Comparison of ENCODE assay signal across 21 cellular contexts in the genomic region with DNA sequence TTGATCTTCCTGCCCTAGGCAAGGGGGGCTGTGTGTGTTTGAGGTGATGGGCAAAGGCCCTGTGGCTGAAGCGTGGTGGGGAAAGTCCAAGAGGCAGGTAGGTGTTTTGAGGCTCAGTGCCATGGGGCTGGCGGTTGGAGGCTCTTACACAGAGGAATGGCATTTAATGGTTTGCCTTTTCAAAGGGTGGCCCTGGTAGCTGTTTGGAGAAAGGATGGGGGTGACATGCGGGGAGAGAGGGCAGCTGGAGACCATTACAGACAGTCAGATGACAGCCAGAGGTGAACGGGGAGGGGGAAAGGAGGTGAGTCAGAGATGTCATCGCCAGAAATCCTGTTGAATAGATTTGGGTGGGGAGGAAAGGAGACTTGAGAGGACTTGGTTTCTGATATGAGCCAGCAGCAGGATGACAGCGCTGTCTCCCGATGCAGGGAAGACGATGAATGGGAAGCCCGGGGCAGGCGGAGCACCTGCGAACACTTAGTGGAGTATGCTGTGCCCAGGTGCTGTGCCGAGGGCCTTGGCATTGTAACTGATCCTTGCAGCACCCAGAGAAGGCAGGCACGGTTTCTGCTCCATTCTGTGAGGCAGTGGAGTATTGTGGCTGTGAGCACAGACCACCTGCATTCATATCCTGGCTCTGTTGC. TPM values are rescaled to one million over a fixed set of nuclear protein-coding genes. Genes with fewer than 3 reads are reported as not detected.
DNase-seq lines count a peak whose midpoint lies in the region; ATAC-seq and TF ChIP-seq lines count a peak whose summit lies in the region.
"Had no signal": no experiment of that assay in that cellular context is flagged by ENCODE, and none has a peak within 500 bp of the region (broad histone marks: within the 10 kb centered on the region; RNA-seq: fewer than 3 reads in every experiment).

No MANE protein-coding gene starts in this region.

- H3K27ac ChIP-seq in KMS-11 = no peak overlapping the region
- H3K27ac ChIP-seq in trophoblast cell (ENCODE audit: low read depth, low read length) = no peak overlapping the region
- H3K27ac ChIP-seq in body of pancreas = no peak overlapping the region
- H3K27ac ChIP-seq in ovary = no peak overlapping the region
- H3K27ac ChIP-seq: left lung, tibial nerve had no signal

- H3K36me3 ChIP-seq in KMS-11 (ENCODE audit: insufficient read depth) (no peaks in the 10 kb centered on the region), trophoblast cell (ENCODE audit: control insufficient read depth in 1 of 2, insufficient read depth in 2 of 2, low read length in 2 of 2) (no peaks in the 10 kb centered on the region), body of pancreas (replicated peaks in 1 of 2; ENCODE audit: insufficient read depth in 1 of 2, low read depth in 2 of 2) (no peaks in the 10 kb centered on the region), ovary (no peaks in the 10 kb centered on the region)
- H3K36me3 ChIP-seq: left lung, tibial nerve had no signal

- H4K12ac ChIP-seq in trophoblast cell (ENCODE audit: low read depth, low read length) = no peak overlapping the region

- H2BK12ac ChIP-seq in trophoblast cell (ENCODE audit: low read length) = no peak overlapping the region

- H3K9me3 Mint-ChIP-seq in activated naive CD4-positive, alpha-beta T cell treated with anti-CD3 and anti-CD28 coated beads, Interleukin-2, amount 50 U/mL, for 72 hours = no peaks in the 10 kb centered on the region
- no peaks in the 10 kb centered on the region for H3K9me3 Mint-ChIP-seq in activated naive CD8-positive, alpha-beta T cell (ENCODE audit: low read depth)

- TF ChIP-seq CTCF in KMS-11 (conservative IDR thresholded peaks at IDR 0.05; ENCODE audit: low read depth, low read length) (no peak), body of pancreas (IDR thresholded peaks at IDR 0.05) (no peak), ovary (IDR thresholded peaks at IDR 0.05) (no peak)

- intact Hi-C loops in body of pancreas (cut with DNase I) (no loop called here), ovary (cut with DNase I) (no loop called here)

- H2BK5ac ChIP-seq in trophoblast cell (ENCODE audit: low read depth, low read length, poor library complexity) = no peak overlapping the region

- peaks cover 8% of the 10 kb centered on the region; the same call in 1 of the 2 replicates for H3K79me2 ChIP-seq in KMS-11 (ENCODE audit: insufficient read depth, low read depth)
- H3K79me2 ChIP-seq in trophoblast cell (ENCODE audit: control insufficient read depth, insufficient read depth, low read length, poor library complexity) = no peaks in the 10 kb centered on the region

- H3K9me3 ChIP-seq in trophoblast cell (ENCODE audit: insufficient read depth, low read depth, low read length) (no peaks in the 10 kb centered on the region), body of pancreas (no peaks in the 10 kb centered on the region), ovary (no peaks in the 10 kb centered on the region)
- H3K9me3 ChIP-seq: left lung, tibial nerve had no signal

- H3K4me3 ChIP-seq in KMS-11 (IDR thresholded peaks at IDR 0.05; ENCODE audit: insufficient read depth, low read depth, low read length) = no peak overlapping the region
- no peak overlapping the region for H3K4me3 ChIP-seq in trophoblast cell (ENCODE audit: low read depth, low read length)
- no peak overlapping the region for H3K4me3 ChIP-seq in body of pancreas
- H3K4me3 ChIP-seq in ovary = no peak overlapping the region
- H3K4me3 ChIP-seq: left lung, tibial nerve had no signal

- no peak overlapping the region for H2AFZ ChIP-seq in KMS-11 (ENCODE audit: low read depth)
- no peak overlapping the region for H2AFZ ChIP-seq in trophoblast cell (ENCODE audit: insufficient read depth, low read length, poor library complexity)

- H3K14ac ChIP-seq in trophoblast cell (ENCODE audit: low read length) = no peak overlapping the region

- peak in 1 of 2 donors; percentile 5 for ATAC-seq in activated naive CD4-positive, alpha-beta T cell treated with anti-CD3 and anti-CD28 coated beads, Interleukin-2, amount 50 U/mL, for 72 hours
- ATAC-seq in body of pancreas = no peak
- ATAC-seq: esophagus mucosa; left lung; stimulated activated naive B cell treated with anti-CD40 and anti-IgM and Interleukin-4, amounts not matched to agents 10 μg/mL and 1 μg/mL and 100 μg/mL, for 72 hours had no signal

- TF ChIP-seq POLR2A in body of pancreas (IDR thresholded peaks at IDR 0.05) = no peak
- TF ChIP-seq POLR2A in ovary (IDR thresholded peaks at IDR 0.05) = no peak

- H3K27ac Mint-ChIP-seq in activated naive CD4-positive, alpha-beta T cell treated with anti-CD3 and anti-CD28 coated beads, Interleukin-2, amount 50 U/mL, for 72 hours = peak overlapping the region; percentile 25 to 31
- peak overlapping the region; percentile 61 for H3K27ac Mint-ChIP-seq in activated naive CD8-positive, alpha-beta T cell
- H3K27ac Mint-ChIP-seq: stimulated activated naive B cell treated with anti-CD40 and anti-IgM and Interleukin-4, amounts not matched to agents 10 μg/mL and 1 μg/mL and 100 μg/mL, for 72 hours had no signal

- H3K79me1 ChIP-seq in trophoblast cell (ENCODE audit: low read length) = peaks cover 2% of the 10 kb centered on the region

- DNase-seq in activated naive CD4-positive, alpha-beta T cell treated with anti-CD3 and anti-CD28 coated beads, Interleukin-2, amount 50 U/mL, for 72 hours (ENCODE audit: low spot score in 2 of 2) = no peak
- DNase-seq in activated naive CD4-positive, alpha-beta T cell treated with anti-CD3 and anti-CD28 coated beads, Interleukin-2, amount 50 U/mL, for 16 hours = no peak
- peak; percentile 59 to 67 for DNase-seq in trophoblast cell
- DNase-seq in body of pancreas = no peak
- DNase-seq in ovary = no peak
- no peak for DNase-seq in SK-N-DZ (ENCODE audit: low spot score)
- DNase-seq: activated CD4-positive, alpha-beta T cell treated with anti-CD3 and anti-CD28 coated beads for 4 hours; activated CD8-positive, alpha-beta memory T cell treated with anti-CD3 and anti-CD28 coated beads, Interleukin-2, amount 50 U/mL, for 48 hours; DMS79 treated with DMSO at 0.1 percent for 48 hours; H7; left lung; NCI-H2029; NCI-H526; nucleus accumbens; OCI-M1; retina; stimulated activated naive B cell treated with anti-CD40 and anti-IgM and Interleukin-4, amounts not matched to agents 10 μg/mL and 1 μg/mL and 100 μg/mL, for 72 hours had no signal

- H3K4ac ChIP-seq in trophoblast cell (ENCODE audit: low read depth, low read length) = no peak overlapping the region

- peaks cover 93% of the 10 kb centered on the region for H3K4me1 Mint-ChIP-seq in activated naive CD8-positive, alpha-beta T cell (ENCODE audit: low read depth)

- no peak for TF ChIP-seq EP300 in ovary (IDR thresholded peaks at IDR 0.05)

- H3K27me3 Mint-ChIP-seq in activated naive CD8-positive, alpha-beta T cell = no peaks in the 10 kb centered on the region

- H4K8ac ChIP-seq in trophoblast cell (ENCODE audit: low read depth, low read length) = no peak overlapping the region

- H3K4me1 ChIP-seq in KMS-11 (ENCODE audit: low read depth, poor library complexity, severe bottlenecking) (peaks cover 48% of the 10 kb centered on the region), trophoblast cell (ENCODE audit: control insufficient read depth in 1 of 2, insufficient read depth in 2 of 2, low read length in 2 of 2) (peaks cover 5 to 8% of the 10 kb centered on the region in 2 experiments), body of pancreas (peaks cover 10% of the 10 kb centered on the region), ovary (ENCODE audit: insufficient read depth) (peaks cover 2% of the 10 kb centered on the region)

- no peak overlapping the region for H3K9ac ChIP-seq in KMS-11
- H3K9ac ChIP-seq in trophoblast cell (ENCODE audit: low read length) = no peak overlapping the region

- 0 out of 2 replicates have a peak, but pooled peaks cover 4% of the 10 kb centered on the region for H4K20me1 ChIP-seq in KMS-11 (ENCODE audit: insufficient read depth)

- no peak overlapping the region for H3K18ac ChIP-seq in trophoblast cell (ENCODE audit: low read length)

- no peaks in the 10 kb centered on the region for H3K27me3 ChIP-seq in KMS-11 (ENCODE audit: insufficient read depth, low read depth)
- H3K27me3 ChIP-seq in trophoblast cell (ENCODE audit: insufficient read depth, low read length) = no peaks in the 10 kb centered on the region
- H3K27me3 ChIP-seq in body of pancreas = no peaks in the 10 kb centered on the region
- no peaks in the 10 kb centered on the region for H3K27me3 ChIP-seq in ovary
- H3K27me3 ChIP-seq: left lung, tibial nerve had no signal

- no CpG with 5 or more reads among the region's 13 CpGs for WGBS in trophoblast cell (ENCODE audit: extremely low coverage, insufficient coverage, insufficient read length)
- WGBS in body of pancreas, 2 donors = 89 to 90% methylated on average over 13 of the region's 13 CpGs
- 88 to 90% (median 89%) methylated on average over 13 of the region's 13 CpGs for WGBS in ovary, 3 donors

- peaks cover 31 to 39% of the 10 kb centered on the region in 2 donors for H3K36me3 Mint-ChIP-seq in activated naive CD4-positive, alpha-beta T cell treated with anti-CD3 and anti-CD28 coated beads, Interleukin-2, amount 50 U/mL, for 72 hours
- H3K36me3 Mint-ChIP-seq in activated naive CD8-positive, alpha-beta T cell = peaks cover 19% of the 10 kb centered on the region

- no peak overlapping the region for H2AK5ac ChIP-seq in trophoblast cell (ENCODE audit: low read length)

- no peak overlapping the region for H4K91ac ChIP-seq in trophoblast cell (ENCODE audit: low read depth, low read length)

- no peak overlapping the region for H3K23ac ChIP-seq in trophoblast cell (ENCODE audit: low read length)

- H3K4me2 ChIP-seq in KMS-11 (0 out of 2 replicates have a peak overlapping the region, but pooled peaks have one; percentile 16), trophoblast cell (ENCODE audit: low read length) (no peak overlapping the region)

- no peak overlapping the region for H2BK120ac ChIP-seq in trophoblast cell (ENCODE audit: insufficient read depth, low read length, poor library complexity)

- H3K4me3 Mint-ChIP-seq in activated naive CD8-positive, alpha-beta T cell = peak overlapping the region; percentile 21
- H3K4me3 Mint-ChIP-seq: stimulated activated naive B cell treated with anti-CD40 and anti-IgM and Interleukin-4, amounts not matched to agents 10 μg/mL and 1 μg/mL and 100 μg/mL, for 72 hours had no signal

RNA-seq across cellular contexts. Expression of a gene that starts 56.3 kb away (rescaled TPM):
- 10 to 100 TPM in 1 of 2 donors, 1 to 10 TPM in 1; 8.8 to 15.3 TPM for total RNA-seq in activated naive CD4-positive, alpha-beta T cell treated with anti-CD3 and anti-CD28 coated beads, Interleukin-2, amount 50 U/mL, for 72 hours
- polyA plus RNA-seq in trophoblast cell (2013) = 3.4 and 3.6 TPM in 2 replicates
- total RNA-seq in body of pancreas (10 to 100 TPM in 1 of 2 donors, 1 to 10 TPM in 1; 4.4 to 10.9 TPM), ovary (10 to 100 TPM; 18.0 to 59.2 (median 41.0) TPM)
- 10 to 100 TPM; 25.0 to 28.2 TPM for polyA plus RNA-seq in ovary
- polyA plus RNA-seq in SK-N-DZ (2014; cell fraction: cytosol; rRNA removed) = 0.97 and 3.1 TPM in 2 replicates
- polyA plus RNA-seq in SK-N-DZ (2014; cell fraction: nucleus; rRNA removed) = 2.0 and 5.1 TPM in 2 replicates

Comparison
In these comparisons a context has a peak if more than half of its experiments do, and no peak if none do; other contexts are left out.
1. DNase-seq: peak in trophoblast cell (2 of 2); none in activated naive CD4-positive, alpha-beta T cell treated with anti-CD3 and anti-CD28 coated beads, Interleukin-2, amount 50 U/mL, for 72 hours (0 of 2), activated naive CD4-positive, alpha-beta T cell treated with anti-CD3 and anti-CD28 coated beads, Interleukin-2, amount 50 U/mL, for 16 hours (single experiment), body of pancreas (0 of 4), ovary (0 of 5) and SK-N-DZ (single experiment).